10 cellular contexts compared by ENCODE assay signal in genomic region chr2:202149155-202149762, GRCh38.
A peak's percentile ranks its signal among the peaks of the same experiment; 100 is the strongest.
DNase-seq lines count a peak whose midpoint lies in the region; ATAC-seq and TF ChIP-seq lines count a peak whose summit lies in the region.
"Had no signal": no experiment of that assay in that cellular context is flagged by ENCODE, and none has a peak within 500 bp of the region (broad histone marks: within the 10 kb centered on the region; RNA-seq: fewer than 3 reads in every experiment).

No MANE protein-coding gene starts in this region.

- H3K4me3 ChIP-seq in HUES64 (ENCODE audit: low read length) (peak overlapping the region; percentile 1; the same call in 1 of the 2 replicates), esophagus (ENCODE audit: low read depth in 1 of 2, low read length in 2 of 2) (no peak overlapping the region), mesenchymal stem cell (ENCODE audit: insufficient read depth in 1 of 2, low read depth in 1 of 2, low read length in 2 of 2) (peak overlapping the region in 1 of 2 experiments; percentile 42)
- H3K4me3 ChIP-seq in CD8-positive, alpha-beta T cell (ENCODE audit: low read depth, low read length), result no peak overlapping the region

- H4K91ac ChIP-seq in mesenchymal stem cell (ENCODE audit: low read length), result peak overlapping the region; percentile 35

- H2AFZ ChIP-seq in mesenchymal stem cell (ENCODE audit: low read depth, low read length), result no peak overlapping the region

- H3K9me3 ChIP-seq in HUES64 (ENCODE audit: insufficient read depth, low read depth, low read length), result no peaks in the 10 kb centered on the region
- H3K9me3 ChIP-seq in esophagus (ENCODE audit: control insufficient read depth in 2 of 2, insufficient read depth in 1 of 2, low read depth in 1 of 2, low read length in 1 of 2), result no peaks in the 10 kb centered on the region
- no peaks in the 10 kb centered on the region for H3K9me3 ChIP-seq in mesenchymal stem cell (ENCODE audit: control insufficient read depth, low read length)
- no peaks in the 10 kb centered on the region for H3K9me3 ChIP-seq in CD8-positive, alpha-beta T cell (ENCODE audit: low read length)

- H3K14ac ChIP-seq in mesenchymal stem cell (ENCODE audit: low read length in 2 of 2), result peak overlapping the region in 1 of 2 experiments; percentile 57

- no peak overlapping the region for H2BK5ac ChIP-seq in mesenchymal stem cell (ENCODE audit: low read depth, low read length, poor library complexity, severe bottlenecking)

- H3K4me1 ChIP-seq in HUES64 (ENCODE audit: insufficient read depth, low read length) (peaks cover 44% of the 10 kb centered on the region), esophagus (ENCODE audit: control insufficient read depth in 2 of 2, insufficient read depth in 2 of 2, low read length in 1 of 2) (peaks cover 0 to 4% of the 10 kb centered on the region in 2 donors), mesenchymal stem cell (ENCODE audit: control insufficient read depth, insufficient read depth, low read depth, low read length) (peaks cover 11% of the 10 kb centered on the region)
- no peaks in the 10 kb centered on the region for H3K4me1 ChIP-seq in CD8-positive, alpha-beta T cell (ENCODE audit: insufficient read depth, low read length)

- no peak overlapping the region for H3K4me3 Mint-ChIP-seq in CD8-positive, alpha-beta T cell
- H3K4me3 Mint-ChIP-seq: activated T-cell treated with anti-CD3 and anti-CD28 coated beads, Interleukin-2, amount 50 U/mL, for 72 hours had no signal

- TF ChIP-seq CTCF in CD8-positive, alpha-beta T cell (IDR thresholded peaks at IDR 0.05), result no peak

- intact Hi-C loops in CD8-positive, alpha-beta T cell (cut with DNase I, micrococcal nuclease), result no loop called here

- H3K9ac ChIP-seq in HUES64 (ENCODE audit: low read depth, low read length) (0 out of 2 replicates have a peak overlapping the region, but pooled peaks have one; percentile 13), mesenchymal stem cell (ENCODE audit: low read length) (peak overlapping the region; percentile 65)

- peak overlapping the region; percentile 64 to 72 for H3K18ac ChIP-seq in mesenchymal stem cell (ENCODE audit: low read depth in 1 of 2, low read length in 2 of 2)

- no peaks in the 10 kb centered on the region for H3K9me3 Mint-ChIP-seq in CD8-positive, alpha-beta T cell
- H3K9me3 Mint-ChIP-seq: activated T-cell treated with anti-CD3 and anti-CD28 coated beads, Interleukin-2, amount 50 U/mL, for 72 hours had no signal

- POLR2A ChIA-PET in CD8-positive, alpha-beta T cell (lab: Charles Lee), result no interaction called here

- peak overlapping the region; percentile 42 to 65 for H2BK12ac ChIP-seq in mesenchymal stem cell (ENCODE audit: low read length in 2 of 2)

- peak overlapping the region; percentile 85 for H4K8ac ChIP-seq in mesenchymal stem cell (ENCODE audit: low read length)

- H3K4me2 ChIP-seq in mesenchymal stem cell (ENCODE audit: low read length, poor library complexity, severe bottlenecking), result no peak overlapping the region

- no peaks in the 10 kb centered on the region for H3K36me3 Mint-ChIP-seq in CD8-positive, alpha-beta T cell

- CTCF ChIA-PET in CD8-positive, alpha-beta T cell (lab: Charles Lee), result no interaction called here

- peak overlapping the region; percentile 65 for H2BK15ac ChIP-seq in mesenchymal stem cell (ENCODE audit: low read depth, poor library complexity, severe bottlenecking)

- no peak overlapping the region for H2BK120ac ChIP-seq in mesenchymal stem cell (ENCODE audit: low read depth, low read length)

- H3K23ac ChIP-seq in mesenchymal stem cell (ENCODE audit: low read length in 2 of 2), result no peak overlapping the region

- peak overlapping the region in 1 of 2 experiments; percentile 64 for H3K4ac ChIP-seq in mesenchymal stem cell (ENCODE audit: low read depth in 1 of 2, low read length in 2 of 2)

- no peak overlapping the region for H3K27ac Mint-ChIP-seq in CD8-positive, alpha-beta T cell
- H3K27ac Mint-ChIP-seq: activated T-cell treated with anti-CD3 and anti-CD28 coated beads, Interleukin-2, amount 50 U/mL, for 72 hours had no signal

- H2AK5ac ChIP-seq in mesenchymal stem cell (ENCODE audit: low read length, severe bottlenecking), result no peak overlapping the region

- H3K36me3 ChIP-seq in HUES64 (ENCODE audit: insufficient read depth, low read length) (no peaks in the 10 kb centered on the region), esophagus (ENCODE audit: control insufficient read depth in 2 of 2, insufficient read depth in 2 of 2, low read length in 1 of 2) (no peaks in the 10 kb centered on the region), mesenchymal stem cell (ENCODE audit: control insufficient read depth in 1 of 2, insufficient read depth in 2 of 2, low read depth in 1 of 2, low read length in 2 of 2) (no peaks in the 10 kb centered on the region)
- no peaks in the 10 kb centered on the region for H3K36me3 ChIP-seq in CD8-positive, alpha-beta T cell (ENCODE audit: insufficient read depth, low read length)

- DNase-seq in mesenchymal stem cell, result no peak
- DNase-seq in stromal cell of bone marrow (ENCODE audit: low read depth), result peak; percentile 43
- DNase-seq in SK-N-DZ (ENCODE audit: low spot score), result no peak
- DNase-seq in activated T-cell treated with anti-CD3 and anti-CD28 coated beads for 4 hours, result no peak
- no peak for DNase-seq in CD8-positive, alpha-beta T cell
- DNase-seq in KG1 (lab: John Stamatoyannopoulos, UW), result no peak
- DNase-seq: activated T-cell treated with anti-CD3 and anti-CD28 coated beads, Interleukin-2, amount 50 U/mL, for 72 hours; T-helper 1 cell had no signal

- 10% methylated on average over 13 of the region's 13 CpGs for WGBS in HUES64
- WGBS in esophagus, 2 donors, result 34 to 39% methylated on average over 13 of the region's 13 CpGs
- 39% methylated on average over 13 of the region's 13 CpGs for WGBS in mesenchymal stem cell

- peak overlapping the region; percentile 74 for H3K27ac ChIP-seq in HUES64 (ENCODE audit: low read depth, low read length)
- H3K27ac ChIP-seq in esophagus (ENCODE audit: low read depth in 2 of 2, low read length in 1 of 2), result peak overlapping the region; percentile 15 to 59
- H3K27ac ChIP-seq in mesenchymal stem cell (ENCODE audit: low read length, poor library complexity, severe bottlenecking), result no peak overlapping the region
- H3K27ac ChIP-seq in CD8-positive, alpha-beta T cell (ENCODE audit: low read depth, low read length), result no peak overlapping the region

- no peak for ATAC-seq in CD8-positive, alpha-beta T cell
- ATAC-seq: activated T-cell treated with anti-CD3 and anti-CD28 coated beads, Interleukin-2, amount 50 U/mL, for 72 hours had no signal

- peaks cover 13% of the 10 kb centered on the region for H3K27me3 Mint-ChIP-seq in CD8-positive, alpha-beta T cell (ENCODE audit: low read depth)

- no peaks in the 10 kb centered on the region for H3K4me1 Mint-ChIP-seq in CD8-positive, alpha-beta T cell (ENCODE audit: low read depth)

- H3K27me3 ChIP-seq in HUES64 (ENCODE audit: insufficient read depth, low read length), result no peaks in the 10 kb centered on the region
- no peaks in the 10 kb centered on the region for H3K27me3 ChIP-seq in esophagus (ENCODE audit: control insufficient read depth in 1 of 2, insufficient read depth in 2 of 2, low read length in 2 of 2)
- H3K27me3 ChIP-seq in mesenchymal stem cell (ENCODE audit: control insufficient read depth in 1 of 2, insufficient read depth in 1 of 2, low read length in 2 of 2), result peaks cover 0 to 18% of the 10 kb centered on the region in 2 experiments
- no peaks in the 10 kb centered on the region for H3K27me3 ChIP-seq in CD8-positive, alpha-beta T cell (ENCODE audit: insufficient read depth, low read length)

- H3K79me1 ChIP-seq in mesenchymal stem cell (replicated peaks; ENCODE audit: low read length, poor library complexity, severe bottlenecking), result no peaks in the 10 kb centered on the region

Comparison
In these comparisons a context has a peak if more than half of its experiments do, and no peak if none do; other contexts are left out.
1. H3K27ac ChIP-seq: peak in HUES64 (single experiment) and esophagus (2 of 2); none in mesenchymal stem cell (single experiment) and CD8-positive, alpha-beta T cell (single experiment).